Comparison of ENCODE assay signal across 39 cellular contexts in the genomic region with DNA sequence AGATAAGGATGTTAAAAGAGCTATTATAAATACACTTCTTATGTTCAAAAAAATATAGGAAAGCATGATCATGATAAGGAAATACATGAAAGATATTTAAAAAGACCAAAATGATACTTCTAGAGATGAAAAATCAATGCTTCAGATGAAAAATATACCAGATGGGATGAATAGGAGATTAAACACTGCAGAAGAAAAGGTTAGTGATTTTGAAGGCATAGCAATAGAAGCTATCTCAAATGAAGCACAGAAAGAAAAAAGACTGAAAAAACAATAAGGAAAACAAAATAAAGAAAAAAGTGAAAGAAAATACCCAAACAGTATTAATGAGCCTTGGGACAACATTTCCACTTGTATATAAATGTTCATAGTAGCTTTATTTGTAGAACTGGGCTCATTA.
"Had no signal": no experiment of that assay in that cellular context is flagged by ENCODE, and none has a peak within 500 bp of the region (broad histone marks: within the 10 kb centered on the region; RNA-seq: fewer than 3 reads in every experiment).

No MANE protein-coding gene starts in this region.

- H3K4me3 ChIP-seq: adrenal gland, ascending aorta, body of pancreas, breast epithelium, cardiac muscle cell, colonic mucosa had no signal

- H3K27ac ChIP-seq: adrenal gland, ascending aorta, body of pancreas, brain microvascular endothelial cell, breast epithelium, colonic mucosa had no signal

- H3K9me3 ChIP-seq: ascending aorta, body of pancreas, breast epithelium, colonic mucosa had no signal

- H3K27me3 ChIP-seq: adrenal gland, ascending aorta, body of pancreas, brain microvascular endothelial cell, breast epithelium, cardiac muscle cell, colonic mucosa had no signal

- H3K27me3 Mint-ChIP-seq: activated naive CD4-positive, alpha-beta T cell treated with anti-CD3 and anti-CD28 coated beads, Interleukin-2, amount 10 ng/mL, durations not matched to agents 7 days and 5 days; activated naive CD4-positive, alpha-beta T cell treated with anti-CD3 and anti-CD28 coated beads, Interleukin-2, amount 50 U/mL, for 24 hours; activated naive CD8-positive, alpha-beta T cell; activated naive CD8-positive, alpha-beta T cell treated with anti-CD3 and anti-CD28 coated beads for 36 hours; activated naive CD8-positive, alpha-beta T cell treated with anti-CD3 and anti-CD28 coated beads, Interleukin-2, amount 10 ng/mL, durations not matched to agents 7 days and 5 days; activated naive CD8-positive, alpha-beta T cell treated with anti-CD3 and anti-CD28 coated beads, Interleukin-2, amount 50 U/mL, for 24 hours; activated T-cell treated with anti-CD3 and anti-CD28 coated beads, Interleukin-2, amount 50 U/mL, for 24 hours; activated T-helper 17 cell treated with anti-CD3 and anti-CD28 coated beads, Interleukin-2, amount 50 U/mL, for 72 hours; brain; central memory CD8-positive, alpha-beta T cell had no signal

- H3K4me1 ChIP-seq: adrenal gland, ascending aorta, body of pancreas, breast epithelium, colonic mucosa had no signal

- H3K27ac Mint-ChIP-seq: activated naive CD4-positive, alpha-beta T cell treated with anti-CD3 and anti-CD28 coated beads for 36 hours; activated naive CD4-positive, alpha-beta T cell treated with anti-CD3 and anti-CD28 coated beads, Interleukin-2, amount 10 ng/mL, durations not matched to agents 7 days and 5 days; activated naive CD4-positive, alpha-beta T cell treated with anti-CD3 and anti-CD28 coated beads, Interleukin-2, amount 50 U/mL, for 24 hours; activated naive CD4-positive, alpha-beta T cell treated with anti-CD3 and anti-CD28 coated beads, Interleukin-2, amount 50 U/mL, for 72 hours; activated naive CD8-positive, alpha-beta T cell; activated naive CD8-positive, alpha-beta T cell treated with anti-CD3 and anti-CD28 coated beads for 36 hours; activated naive CD8-positive, alpha-beta T cell treated with anti-CD3 and anti-CD28 coated beads, Interleukin-2, amount 10 ng/mL, durations not matched to agents 7 days and 5 days; activated naive CD8-positive, alpha-beta T cell treated with anti-CD3 and anti-CD28 coated beads, Interleukin-2, amount 50 U/mL, for 24 hours; activated T-cell treated with anti-CD3 and anti-CD28 coated beads, Interleukin-2, amount 50 U/mL, for 24 hours; activated T-helper 1 cell treated with anti-CD3 and anti-CD28 coated beads, Interleukin-12 subunit alpha, Interleukin-12 subunit beta, Interleukin-2, Interleukin-4 antibody, amounts not matched to agents 30 ng/mL and 10 ng/mL and 1 ng/mL, durations not matched to agents 14 hours and 24 hours and 36 hours; activated T-helper 17 cell treated with anti-CD3 and anti-CD28 coated beads, Interleukin-2, amount 50 U/mL, for 72 hours; activated T-helper 2 cell treated with anti-CD3 and anti-CD28 coated beads, Interferon-gamma antibody, Interleukin-2, Interleukin-4, amounts not matched to agents 10 μg/mL and 5 μg/mL and 100 μg/mL, durations not matched to agents 14 hours and 24 hours and 36 hours; brain had no signal

- DNase-seq: activated effector memory CD4-positive, alpha-beta T cell treated with anti-CD3 and anti-CD28 coated beads, Interleukin-2, amount 50 U/mL, for 16 hours; activated effector memory CD4-positive, alpha-beta T cell treated with Interleukin-2 at 50 U/mL for 16 hours; activated gamma-delta T cell; activated gamma-delta T cell treated with Interleukin-2 at 50 U/mL for 16 hours; activated naive CD4-positive, alpha-beta T cell; activated naive CD4-positive, alpha-beta T cell treated with anti-CD3 and anti-CD28 coated beads for 36 hours; activated naive CD4-positive, alpha-beta T cell treated with anti-CD3 and anti-CD28 coated beads, Interleukin-2, amount 10 ng/mL, durations not matched to agents 7 days and 5 days; activated naive CD4-positive, alpha-beta T cell treated with anti-CD3 and anti-CD28 coated beads, Interleukin-2, amount 50 U/mL, for 16 hours; activated naive CD4-positive, alpha-beta T cell treated with Interleukin-2 at 50 U/mL for 16 hours; activated naive CD8-positive, alpha-beta T cell treated with anti-CD3 and anti-CD28 coated beads for 36 hours; activated naive CD8-positive, alpha-beta T cell treated with anti-CD3 and anti-CD28 coated beads, Interleukin-2, amount 10 ng/mL, durations not matched to agents 7 days and 5 days; activated naive CD8-positive, alpha-beta T cell treated with anti-CD3 and anti-CD28 coated beads, Interleukin-2, amount 50 U/mL, for 24 hours; activated T-cell treated with anti-CD3 and anti-CD28 coated beads, Interleukin-2, amount 50 U/mL, for 24 hours; activated T-cell treated with anti-CD3 and anti-CD28 coated beads, Interleukin-2, amount 50 U/mL, for 4 hours; adrenal gland; amniotic stem cell; amygdala; anterior cingulate cortex; aorta; body of pancreas; brain microvascular endothelial cell; caudate nucleus; central memory CD4-positive, alpha-beta T cell; cerebellar nuclear complex; colonic mucosa had no signal

- H3K36me3 ChIP-seq: adrenal gland, ascending aorta, brain microvascular endothelial cell, breast epithelium, cardiac muscle cell, colonic mucosa had no signal

- FAIRE-seq: astrocyte, bronchial epithelial cell, colon had no signal

- H3K4me1 Mint-ChIP-seq: activated T-helper 17 cell treated with anti-CD3 and anti-CD28 coated beads, Interleukin-2, amount 50 U/mL, for 72 hours; central memory CD8-positive, alpha-beta T cell had no signal

- H3K4me3 Mint-ChIP-seq: activated naive CD4-positive, alpha-beta T cell treated with anti-CD3 and anti-CD28 coated beads for 36 hours; activated naive CD4-positive, alpha-beta T cell treated with anti-CD3 and anti-CD28 coated beads, Interleukin-2, amount 10 ng/mL, durations not matched to agents 7 days and 5 days; activated naive CD4-positive, alpha-beta T cell treated with anti-CD3 and anti-CD28 coated beads, Interleukin-2, amount 50 U/mL, for 24 hours; activated naive CD8-positive, alpha-beta T cell; activated naive CD8-positive, alpha-beta T cell treated with anti-CD3 and anti-CD28 coated beads for 36 hours; activated naive CD8-positive, alpha-beta T cell treated with anti-CD3 and anti-CD28 coated beads, Interleukin-2, amount 10 ng/mL, durations not matched to agents 7 days and 5 days; activated naive CD8-positive, alpha-beta T cell treated with anti-CD3 and anti-CD28 coated beads, Interleukin-2, amount 50 U/mL, for 24 hours; activated T-cell treated with anti-CD3 and anti-CD28 coated beads, Interleukin-2, amount 50 U/mL, for 24 hours; activated T-cell treated with anti-CD3 and anti-CD28 coated beads, Interleukin-2, amount 50 U/mL, for 4 hours; activated T-helper 1 cell treated with anti-CD3 and anti-CD28 coated beads, Interleukin-12 subunit alpha, Interleukin-12 subunit beta, Interleukin-2, Interleukin-4 antibody, amounts not matched to agents 30 ng/mL and 10 ng/mL and 1 ng/mL, durations not matched to agents 14 hours and 24 hours and 36 hours; activated T-helper 17 cell treated with anti-CD3 and anti-CD28 coated beads, Interleukin-2, amount 50 U/mL, for 72 hours; brain; central memory CD8-positive, alpha-beta T cell had no signal

- ATAC-seq: activated naive CD4-positive, alpha-beta T cell treated with anti-CD3 and anti-CD28 coated beads, Interleukin-2, amount 50 U/mL, for 72 hours; activated naive CD8-positive, alpha-beta T cell treated with anti-CD3 and anti-CD28 coated beads, Interleukin-2, amount 50 U/mL, for 24 hours; activated T-cell treated with anti-CD3 and anti-CD28 coated beads, Interleukin-2, amount 50 U/mL, for 4 hours; activated T-helper 17 cell treated with anti-CD3 and anti-CD28 coated beads, Interleukin-2, amount 50 U/mL, for 72 hours; body of pancreas had no signal
